Comparison of ENCODE assay signal across 11 cellular contexts in the genomic region with DNA sequence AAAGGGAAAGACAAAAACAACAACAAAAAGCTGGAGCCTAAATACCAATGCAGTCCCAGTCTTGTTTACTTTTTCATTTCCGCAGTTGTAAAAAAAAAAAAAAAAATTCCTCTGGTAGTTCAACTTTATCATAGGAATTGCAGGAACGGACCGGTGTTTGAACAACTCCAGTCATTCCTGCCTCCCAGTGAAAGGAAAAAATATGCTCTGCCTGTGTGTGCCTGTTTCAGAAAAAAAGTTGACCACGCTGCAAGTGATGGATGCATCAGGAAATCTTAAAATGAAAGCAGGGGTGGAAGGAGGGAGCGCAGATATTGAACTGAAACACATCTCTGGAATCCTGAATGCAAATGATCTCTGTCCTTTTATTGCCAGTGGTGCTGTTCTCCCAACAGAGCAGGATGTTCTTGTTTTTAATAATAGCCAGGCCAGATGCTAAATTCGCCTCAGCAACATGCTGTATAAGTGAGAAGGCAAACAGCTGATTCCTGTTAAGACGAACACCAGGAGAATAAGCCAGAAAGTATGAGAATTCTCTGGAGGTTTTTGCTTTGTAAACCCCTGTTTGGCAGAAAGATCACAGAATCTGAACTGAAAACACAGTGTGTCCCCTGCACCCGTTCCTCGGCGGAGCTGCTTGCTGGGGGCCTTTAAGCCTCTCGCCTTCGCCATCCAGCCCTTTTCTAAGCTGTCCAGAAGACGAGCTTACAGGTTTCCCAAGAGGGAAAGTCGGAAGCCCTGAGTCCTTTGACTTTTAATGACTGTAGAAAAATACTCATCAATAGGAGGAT.
A peak's percentile ranks its signal among the peaks of the same experiment; 100 is the strongest.
DNase-seq lines count a peak whose midpoint lies in the region; ATAC-seq, FAIRE-seq and TF ChIP-seq lines count a peak whose summit lies in the region.
"Had no signal": no experiment of that assay in that cellular context is flagged by ENCODE, and none has a peak within 500 bp of the region (broad histone marks: within the 10 kb centered on the region; RNA-seq: fewer than 3 reads in every experiment).

No MANE protein-coding gene starts in this region.

- intact Hi-C loops in HepG2 (cut with micrococcal nuclease; ENCODE audit: unreplicated experiment), result no loop called here
- intact Hi-C loops in testis (cut with DNase I; ENCODE audit: low total_unique reads), result no loop called here

- H3K27me3 Mint-ChIP-seq in chondrocyte (ENCODE audit: low read depth), result no peaks in the 10 kb centered on the region
- peaks cover 2% of the 10 kb centered on the region for H3K27me3 Mint-ChIP-seq in endothelial cell (ENCODE audit: unreplicated experiment)
- H3K27me3 Mint-ChIP-seq: activated CD4-positive, alpha-beta memory T cell treated with anti-CD3 and anti-CD28 coated beads for 36 hours had no signal

- BruUV-seq in HepG2 (replicated peaks; lab: Mats Ljungman, UMichigan), result no TSS peak

- H3K4me3 ChIP-seq in HepG2 (replicated peaks in 1 of 3; ENCODE audit: insufficient read depth in 1 of 3, low read depth in 2 of 3, low read length in 3 of 3), result no peak overlapping the region
- no peak overlapping the region for H3K4me3 ChIP-seq in testis

- H3K36me3 ChIP-seq in HepG2 (replicated peaks in 1 of 2; ENCODE audit: control insufficient read depth in 1 of 2, insufficient read depth in 2 of 2, low read length in 2 of 2) (no peaks in the 10 kb centered on the region), testis (ENCODE audit: low read depth, missing control alignments) (no peaks in the 10 kb centered on the region)

- TF ChIP-seq CTCF in chondrocyte (IDR thresholded peaks at IDR 0.05) (no peak), HepG2 (CRISPR knock-in tag; IDR thresholded peaks at IDR 0.05) (no peak), testis (IDR thresholded peaks at IDR 0.05) (no peak), endothelial cell (IDR thresholded peaks at IDR 0.05; ENCODE audit: unreplicated experiment) (no peak)

- WGBS in HepG2 (ENCODE audit: low lambda C conversion rate), result 27% methylated on average over 14 of the region's 14 CpGs
- WGBS in testis, 2 donors, result 21 to 24% methylated on average over 14 of the region's 14 CpGs

- H3K9me3 ChIP-seq in HepG2 (ENCODE audit: low read length), result no peaks in the 10 kb centered on the region
- no peaks in the 10 kb centered on the region for H3K9me3 ChIP-seq in testis

- peak; percentile 53; the same call in 2 of the 3 replicates for ATAC-seq in HepG2

- TF ChIP-seq RAD21 in HepG2 (CRISPR knock-in tag; IDR thresholded peaks at IDR 0.05), result no peak

- peaks cover 49% of the 10 kb centered on the region for H3K4me1 Mint-ChIP-seq in chondrocyte (ENCODE audit: low read depth)
- peaks cover 9% of the 10 kb centered on the region for H3K4me1 Mint-ChIP-seq in endothelial cell (ENCODE audit: unreplicated experiment)

- no peak overlapping the region for H3K4me2 ChIP-seq in HepG2 (ENCODE audit: low read depth, low read length)

- H3K9me3 Mint-ChIP-seq in chondrocyte (ENCODE audit: low read depth) (peaks cover 2% of the 10 kb centered on the region), endothelial cell (ENCODE audit: unreplicated experiment) (no peaks in the 10 kb centered on the region)
- H3K9me3 Mint-ChIP-seq: activated CD4-positive, alpha-beta memory T cell treated with anti-CD3 and anti-CD28 coated beads for 36 hours had no signal

- H3K27ac Mint-ChIP-seq in chondrocyte (ENCODE audit: unreplicated experiment) (peak overlapping the region; percentile 46), endothelial cell (ENCODE audit: unreplicated experiment) (no peak overlapping the region)

- no peak for TF ChIP-seq EP300 in HepG2 (IDR thresholded peaks at IDR 0.05; ENCODE audit: low read depth in 2 of 2, low read length in 2 of 2)
- TF ChIP-seq EP300 in HepG2 (CRISPR knock-in tag; IDR thresholded peaks at IDR 0.05; ENCODE audit: borderline replicate concordance), result no peak

- H3K36me3 Mint-ChIP-seq in chondrocyte (ENCODE audit: low read depth), result no peaks in the 10 kb centered on the region
- no peaks in the 10 kb centered on the region for H3K36me3 Mint-ChIP-seq in endothelial cell (ENCODE audit: low read depth, unreplicated experiment)

- H3K4me1 ChIP-seq in HepG2 (ENCODE audit: insufficient read depth, low read length) (peaks cover 7% of the 10 kb centered on the region), testis (peaks cover 8% of the 10 kb centered on the region)

- H3K4me3 Mint-ChIP-seq in chondrocyte (ENCODE audit: unreplicated experiment) (peak overlapping the region; percentile 55), endothelial cell (ENCODE audit: unreplicated experiment) (no peak overlapping the region)
- H3K4me3 Mint-ChIP-seq: activated CD4-positive, alpha-beta memory T cell treated with anti-CD3 and anti-CD28 coated beads for 36 hours had no signal

- POLR2A ChIA-PET in HepG2 (lab: Yijun Ruan, JAX), result no interaction called here

- no peak overlapping the region for H2AFZ ChIP-seq in HepG2 (ENCODE audit: low read length)

- H3K79me2 ChIP-seq in HepG2 (ENCODE audit: insufficient read depth, low read length), result no peaks in the 10 kb centered on the region

- in situ Hi-C loops in HepG2 (cut with HindIII; ENCODE audit: extremely low pct_ligation_motif_present, low pct_unique_long_range_greater_than_20kb), result no loop called here

- TF ChIP-seq POLR2A in HepG2 (IDR thresholded peaks at IDR 0.05; ENCODE audit: insufficient read depth in 1 of 2, low read depth in 2 of 2, low read length in 2 of 2) (no peak), testis (IDR thresholded peaks at IDR 0.05) (no peak)

- DNase-seq in HTR-8/SVneo (ENCODE audit: insufficient read length, low spot score) (no peak), chondrocyte (ENCODE audit: low spot score) (no peak), HepG2 (ENCODE audit: low spot score) (peak; percentile 8), testis (peak; percentile 41), NCI-H2107 treated with DMSO at 0.1 percent for 48 hours (lab: John Stamatoyannopoulos, UW; ENCODE audit: unreplicated experiment) (no peak), hippocampal formation (lab: John Stamatoyannopoulos, UW) (no peak), endothelial cell (ENCODE audit: low spot score) (no peak), islet precursor cell (no peak)
- DNase-seq: activated CD4-positive, alpha-beta memory T cell treated with anti-CD3 and anti-CD28 coated beads for 36 hours; left cardiac atrium; OCI-M1 had no signal

- H4K20me1 ChIP-seq in HepG2 (ENCODE audit: insufficient read depth, low read length), result no peaks in the 10 kb centered on the region

- CTCF ChIA-PET in HepG2 (lab: Yijun Ruan, JAX; ENCODE audit: low intra/inter-chr PET ratio, low total read pairs), result no interaction called here

- H3K27ac ChIP-seq in HepG2 (ENCODE audit: extremely low read length, insufficient read depth, low read length) (no peak overlapping the region), testis (peak overlapping the region; percentile 18 to 87)

- H3K27me3 ChIP-seq in HepG2 (ENCODE audit: control insufficient read depth in 1 of 2, insufficient read depth in 2 of 2, low read length in 2 of 2) (peaks cover 0 to 8% of the 10 kb centered on the region in 2 experiments; a peak in 2 of 5 replicates), testis (no peaks in the 10 kb centered on the region)

- H3K9ac ChIP-seq in HepG2 (ENCODE audit: insufficient read depth, low read depth, low read length), result no peak overlapping the region

- FAIRE-seq in HTR-8/SVneo (lab: Jason Lieb, UNC), result peak; percentile 36
- FAIRE-seq in HepG2 (lab: Jason Lieb, UNC), result no peak

TF ChIP-seq in HepG2, 621 proteins besides CTCF, POLR2A, EP300 and RAD21:
- TF ChIP-seq ZNF367 (CRISPR knock-in tag; IDR thresholded peaks at IDR 0.05; ENCODE audit: borderline replicate concordance), result no peak
- TF ChIP-seq, protein P1, sequence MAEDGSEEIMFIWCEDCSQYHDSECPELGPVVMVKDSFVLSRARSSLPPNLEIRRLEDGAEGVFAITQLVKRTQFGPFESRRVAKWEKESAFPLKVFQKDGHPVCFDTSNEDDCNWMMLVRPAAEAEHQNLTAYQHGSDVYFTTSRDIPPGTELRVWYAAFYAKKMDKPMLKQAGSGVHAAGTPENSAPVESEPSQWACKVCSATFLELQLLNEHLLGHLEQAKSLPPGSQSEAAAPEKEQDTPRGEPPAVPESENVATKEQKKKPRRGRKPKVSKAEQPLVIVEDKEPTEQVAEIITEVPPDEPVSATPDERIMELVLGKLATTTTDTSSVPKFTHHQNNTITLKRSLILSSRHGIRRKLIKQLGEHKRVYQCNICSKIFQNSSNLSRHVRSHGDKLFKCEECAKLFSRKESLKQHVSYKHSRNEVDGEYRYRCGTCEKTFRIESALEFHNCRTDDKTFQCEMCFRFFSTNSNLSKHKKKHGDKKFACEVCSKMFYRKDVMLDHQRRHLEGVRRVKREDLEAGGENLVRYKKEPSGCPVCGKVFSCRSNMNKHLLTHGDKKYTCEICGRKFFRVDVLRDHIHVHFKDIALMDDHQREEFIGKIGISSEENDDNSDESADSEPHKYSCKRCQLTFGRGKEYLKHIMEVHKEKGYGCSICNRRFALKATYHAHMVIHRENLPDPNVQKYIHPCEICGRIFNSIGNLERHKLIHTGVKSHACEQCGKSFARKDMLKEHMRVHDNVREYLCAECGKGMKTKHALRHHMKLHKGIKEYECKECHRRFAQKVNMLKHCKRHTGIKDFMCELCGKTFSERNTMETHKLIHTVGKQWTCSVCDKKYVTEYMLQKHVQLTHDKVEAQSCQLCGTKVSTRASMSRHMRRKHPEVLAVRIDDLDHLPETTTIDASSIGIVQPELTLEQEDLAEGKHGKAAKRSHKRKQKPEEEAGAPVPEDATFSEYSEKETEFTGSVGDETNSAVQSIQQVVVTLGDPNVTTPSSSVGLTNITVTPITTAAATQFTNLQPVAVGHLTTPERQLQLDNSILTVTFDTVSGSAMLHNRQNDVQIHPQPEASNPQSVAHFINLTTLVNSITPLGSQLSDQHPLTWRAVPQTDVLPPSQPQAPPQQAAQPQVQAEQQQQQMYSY (CRISPR knock-in tag; IDR thresholded peaks at IDR 0.05), result 0 out of 2 replicates have a peak, but pooled peaks have one; percentile 26

Comparison
In these comparisons a context has a peak if more than half of its experiments do, and no peak if none do; other contexts are left out.
1. DNase-seq: peak in HepG2 (single experiment) and testis (single experiment); none in HTR-8/SVneo (single experiment), chondrocyte (single experiment), NCI-H2107 treated with DMSO at 0.1 percent for 48 hours (single experiment), hippocampal formation (0 of 2), endothelial cell (single experiment) and islet precursor cell (single experiment).